ENCODE assay signal across 19 cellular contexts in genomic region chr2:24245986-24246779, GRCh38.
A peak's percentile ranks its signal among the peaks of the same experiment; 100 is the strongest.
DNase-seq lines count a peak whose midpoint lies in the region; ATAC-seq, FAIRE-seq and TF ChIP-seq lines count a peak whose summit lies in the region.
"Had no signal": no experiment of that assay in that cellular context is flagged by ENCODE, and none has a peak within 500 bp of the region (broad histone marks: within the 10 kb centered on the region; RNA-seq: fewer than 3 reads in every experiment).

No MANE protein-coding gene starts in this region.

- no peak for TF ChIP-seq CTCF in bronchial epithelial cell (IDR thresholded peaks at IDR 0.05; ENCODE audit: insufficient read depth, low read length, severe bottlenecking)
- no peak for TF ChIP-seq CTCF in lower lobe of right lung (IDR thresholded peaks at IDR 0.05)
- no peak for TF ChIP-seq CTCF in thyroid gland (IDR thresholded peaks at IDR 0.05)

- ATAC-seq in lower lobe of right lung (peak; percentile 66 to 89), HG03175 (IDR thresholded peaks at IDR 0.05; ENCODE audit: unreplicated experiment) (no peak)

- peak overlapping the region; percentile 34 for H3K27ac ChIP-seq in lower lobe of right lung
- no peak overlapping the region for H3K27ac ChIP-seq in thyroid gland
- H3K27ac ChIP-seq: Peyer's patch had no signal

- FAIRE-seq in HTR-8/SVneo (lab: Jason Lieb, UNC) (peak; percentile 36), bronchial epithelial cell (lab: Jason Lieb, UNC) (no peak)

- no peaks in the 10 kb centered on the region for H3K9me3 ChIP-seq in lower lobe of right lung
- H3K9me3 ChIP-seq in thyroid gland, result no peaks in the 10 kb centered on the region
- H3K9me3 ChIP-seq: BE2C, MG63, Peyer's patch had no signal

- 77 to 83% methylated on average over 4 of the region's 4 CpGs for WGBS in thyroid gland, 2 donors

- H3K4me3 ChIP-seq in bronchial epithelial cell (ENCODE audit: low read depth, low read length), result no peak overlapping the region
- peak overlapping the region; percentile 31 for H3K4me3 ChIP-seq in lower lobe of right lung
- no peak overlapping the region for H3K4me3 ChIP-seq in thyroid gland (replicated peaks in 1 of 3)
- H3K4me3 ChIP-seq: MG63, Peyer's patch had no signal

- TF ChIP-seq POLR2A in thyroid gland (IDR thresholded peaks at IDR 0.05), result no peak

- H3K36me3 ChIP-seq in bronchial epithelial cell (ENCODE audit: control insufficient read depth, insufficient read depth, low read length) (peaks cover 9% of the 10 kb centered on the region), lower lobe of right lung (peaks cover 96% of the 10 kb centered on the region), thyroid gland (peaks cover 27 to 34% of the 10 kb centered on the region in 2 donors)

- H3K4me1 ChIP-seq in lower lobe of right lung (peaks cover 12% of the 10 kb centered on the region), thyroid gland (peaks cover 11 to 12% of the 10 kb centered on the region in 2 donors)
- H3K4me1 ChIP-seq: BE2C, Peyer's patch had no signal

- no peaks in the 10 kb centered on the region for H3K27me3 ChIP-seq in bronchial epithelial cell (ENCODE audit: control insufficient read depth, insufficient read depth, low read length)
- H3K27me3 ChIP-seq in lower lobe of right lung (ENCODE audit: low read depth), result no peaks in the 10 kb centered on the region
- H3K27me3 ChIP-seq in thyroid gland, result no peaks in the 10 kb centered on the region
- H3K27me3 ChIP-seq: BE2C, MG63, Peyer's patch had no signal

- intact Hi-C loops in lower lobe of right lung (cut with DNase I) (no loop called here), thyroid gland (cut with DNase I) (no loop called here)

- DNase-seq in EL, result peak; percentile 31
- DNase-seq in HTR-8/SVneo (ENCODE audit: insufficient read length, low spot score), result no peak
- peak; percentile 48 for DNase-seq in bronchial epithelial cell (ENCODE audit: low read depth)
- no peak for DNase-seq in lower lobe of right lung
- DNase-seq in OCI-M2 (lab: John Stamatoyannopoulos, UW; ENCODE audit: unreplicated experiment), result no peak
- no peak for DNase-seq in thyroid gland
- DNase-seq: ACHN; BE2C; CD4-positive, alpha-beta memory T cell; DND-41; GOT3; KG1; MG63; NCI-H1092 treated with DMSO at 0.1 percent for 48 hours; NCI-H187; NCI-H510A treated with DMSO at 0.1 percent for 48 hours; Peyer's patch; SHP77 treated with DMSO at 0.1 percent for 48 hours had no signal

Comparison
In these comparisons a context has a peak if more than half of its experiments do, and no peak if none do; other contexts are left out.
1. DNase-seq: peak in EL (single experiment) and bronchial epithelial cell (single experiment); none in HTR-8/SVneo (single experiment), lower lobe of right lung (single experiment), OCI-M2 (single experiment) and thyroid gland (0 of 2).